In the genomic region with DNA sequence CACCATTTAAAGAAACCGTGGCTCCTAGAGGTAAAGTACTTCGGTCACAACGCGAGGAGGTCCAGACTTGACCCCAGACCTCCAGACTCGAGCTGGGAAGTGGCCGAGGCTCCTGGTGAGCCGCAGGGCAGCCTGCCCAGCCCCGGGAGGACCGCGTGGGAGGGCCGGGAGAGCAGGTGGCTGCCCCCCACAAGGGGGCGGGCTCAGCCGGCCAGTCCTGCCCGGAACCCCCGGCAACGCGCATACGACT, we compare ENCODE assay signal across 8 cellular contexts. TPM values are rescaled to one million over a fixed set of nuclear protein-coding genes. Genes with fewer than 3 reads are reported as not detected.
A peak's percentile ranks its signal among the peaks of the same experiment; 100 is the strongest.
DNase-seq lines count a peak whose midpoint lies in the region; ATAC-seq and TF ChIP-seq lines count a peak whose summit lies in the region.

Gene SLC27A2, plus strand, starts transcription at position 214 of the 250 bp plus-strand sequence. CDS start 232 bp downstream, outside the sequence.

- peaks cover 6% of the 10 kb centered on the region; the same call in 1 of the 2 replicates for H3K9me2 ChIP-seq in GM23338 (ENCODE audit: insufficient read depth)

- H3F3A ChIP-seq in GM23338 (replicated peaks; ENCODE audit: low read depth) = 0 out of 2 replicates have a peak, but pooled peaks cover 3% of the 10 kb centered on the region

- in situ Hi-C loops in KBM-7 (cut with MboI; ENCODE audit: low pct_unique_long_range_greater_than_20kb, low sequenced_read_pairs) = no loop called here

- peak; percentile 85 for DNase-seq in GM23338 (ENCODE audit: low spot score)
- peak; percentile 76 to 85 for DNase-seq in NCI-H2081 (lab: John Stamatoyannopoulos, UW)
- DNase-seq in breast epithelium (ENCODE audit: low spot score in 2 of 2) = no peak
- DNase-seq in lower lobe of right lung = peak; percentile 64
- peak; percentile 76 for DNase-seq in upper lobe of right lung
- DNase-seq in KBM-7 = no peak

- peaks cover 23% of the 10 kb centered on the region for H3K4me1 Mint-ChIP-seq in GM23338

- H3K4me3 Mint-ChIP-seq in GM23338 = peak within 1 kb of the TSS; percentile 90

- peak; percentile 41 to 55 for TF ChIP-seq CTCF in GM23338 (conservative IDR thresholded peaks at IDR 0.05; ENCODE audit: low read depth in 2 of 2)
- peak in 1 of 3 donors; percentile 9 for TF ChIP-seq CTCF in breast epithelium (IDR thresholded peaks at IDR 0.05)
- peak; percentile 28 for TF ChIP-seq CTCF in lower lobe of right lung (IDR thresholded peaks at IDR 0.05)
- peak; percentile 20 for TF ChIP-seq CTCF in upper lobe of right lung (IDR thresholded peaks at IDR 0.05)

- peak; percentile 86 for ATAC-seq in GM23338
- ATAC-seq in lower lobe of right lung = peak; percentile 84 to 86
- ATAC-seq in upper lobe of right lung = peak; percentile 85
- ATAC-seq in HG02981 (IDR thresholded peaks at IDR 0.05; ENCODE audit: unreplicated experiment) = no peak

- peaks cover 16% of the 10 kb centered on the region for H3K4me1 ChIP-seq in GM23338 (ENCODE audit: insufficient read depth)
- H3K4me1 ChIP-seq in breast epithelium = no peaks in the 10 kb centered on the region
- peaks cover 15% of the 10 kb centered on the region for H3K4me1 ChIP-seq in lower lobe of right lung
- H3K4me1 ChIP-seq in upper lobe of right lung = peaks cover 5% of the 10 kb centered on the region

- H3K27ac Mint-ChIP-seq in GM23338 = no peak within 1 kb of the TSS

- H3K9me3 Mint-ChIP-seq in GM23338 = no peaks in the 10 kb centered on the region

- H4K20me1 ChIP-seq in GM23338 (replicated peaks; ENCODE audit: insufficient read depth) = no peaks in the 10 kb centered on the region

- H3K9me3 ChIP-seq in breast epithelium (no peaks in the 10 kb centered on the region), lower lobe of right lung (no peaks in the 10 kb centered on the region), upper lobe of right lung (no peaks in the 10 kb centered on the region)

- H3K27me3 Mint-ChIP-seq in GM23338 (ENCODE audit: insufficient read depth, low read depth, poor library complexity) = peaks cover 28% of the 10 kb centered on the region

- H3K27me3 ChIP-seq in GM23338 (ENCODE audit: insufficient read depth) (peaks cover 51% of the 10 kb centered on the region), breast epithelium (peaks cover 0 to 15% of the 10 kb centered on the region in 2 donors), lower lobe of right lung (ENCODE audit: low read depth) (peaks cover 37% of the 10 kb centered on the region), upper lobe of right lung (peaks cover 23% of the 10 kb centered on the region)

- no peaks in the 10 kb centered on the region for H3K79me2 ChIP-seq in GM23338 (replicated peaks; ENCODE audit: insufficient read depth)

- H3K27ac ChIP-seq in GM23338 (ENCODE audit: low read depth) (no peak within 1 kb of the TSS), breast epithelium (no peak within 1 kb of the TSS), lower lobe of right lung (no peak within 1 kb of the TSS), upper lobe of right lung (no peak within 1 kb of the TSS)

- intact Hi-C loops in breast epithelium (cut with DNase I; ENCODE audit: low total_unique reads) = no loop called here
- intact Hi-C loops in lower lobe of right lung (cut with DNase I) = no loop called here
- intact Hi-C loops in upper lobe of right lung (cut with DNase I) = no loop called here

- H3K36me3 ChIP-seq in GM23338 (ENCODE audit: insufficient read depth) (no peaks in the 10 kb centered on the region), breast epithelium (no peaks in the 10 kb centered on the region), lower lobe of right lung (no peaks in the 10 kb centered on the region), upper lobe of right lung (no peaks in the 10 kb centered on the region)

- TF ChIP-seq POLR2A in breast epithelium (IDR thresholded peaks at IDR 0.05) = no peak

- peak within 1 kb of the TSS; percentile 92 for H3K4me2 ChIP-seq in GM23338

- H3K4me3 ChIP-seq in GM08714 (ENCODE audit: low read length) = peak within 1 kb of the TSS; percentile 68; the same call in 1 of the 2 replicates
- H3K4me3 ChIP-seq in GM23338 = peak within 1 kb of the TSS; percentile 78
- H3K4me3 ChIP-seq in breast epithelium = peak within 1 kb of the TSS; percentile 46 to 83 (median 61)
- peak within 1 kb of the TSS; percentile 70 for H3K4me3 ChIP-seq in lower lobe of right lung
- H3K4me3 ChIP-seq in upper lobe of right lung = peak within 1 kb of the TSS; percentile 58

- H2AFZ ChIP-seq in GM23338 = peak within 1 kb of the TSS; percentile 98

- H3K36me3 Mint-ChIP-seq in GM23338 (ENCODE audit: low read depth) = no peaks in the 10 kb centered on the region; the same call in 2 of the 3 replicates

TF ChIP-seq in GM23338, 12 proteins besides CTCF, POLR2A, EP300 and RAD21:
- TF ChIP-seq, protein P1, sequence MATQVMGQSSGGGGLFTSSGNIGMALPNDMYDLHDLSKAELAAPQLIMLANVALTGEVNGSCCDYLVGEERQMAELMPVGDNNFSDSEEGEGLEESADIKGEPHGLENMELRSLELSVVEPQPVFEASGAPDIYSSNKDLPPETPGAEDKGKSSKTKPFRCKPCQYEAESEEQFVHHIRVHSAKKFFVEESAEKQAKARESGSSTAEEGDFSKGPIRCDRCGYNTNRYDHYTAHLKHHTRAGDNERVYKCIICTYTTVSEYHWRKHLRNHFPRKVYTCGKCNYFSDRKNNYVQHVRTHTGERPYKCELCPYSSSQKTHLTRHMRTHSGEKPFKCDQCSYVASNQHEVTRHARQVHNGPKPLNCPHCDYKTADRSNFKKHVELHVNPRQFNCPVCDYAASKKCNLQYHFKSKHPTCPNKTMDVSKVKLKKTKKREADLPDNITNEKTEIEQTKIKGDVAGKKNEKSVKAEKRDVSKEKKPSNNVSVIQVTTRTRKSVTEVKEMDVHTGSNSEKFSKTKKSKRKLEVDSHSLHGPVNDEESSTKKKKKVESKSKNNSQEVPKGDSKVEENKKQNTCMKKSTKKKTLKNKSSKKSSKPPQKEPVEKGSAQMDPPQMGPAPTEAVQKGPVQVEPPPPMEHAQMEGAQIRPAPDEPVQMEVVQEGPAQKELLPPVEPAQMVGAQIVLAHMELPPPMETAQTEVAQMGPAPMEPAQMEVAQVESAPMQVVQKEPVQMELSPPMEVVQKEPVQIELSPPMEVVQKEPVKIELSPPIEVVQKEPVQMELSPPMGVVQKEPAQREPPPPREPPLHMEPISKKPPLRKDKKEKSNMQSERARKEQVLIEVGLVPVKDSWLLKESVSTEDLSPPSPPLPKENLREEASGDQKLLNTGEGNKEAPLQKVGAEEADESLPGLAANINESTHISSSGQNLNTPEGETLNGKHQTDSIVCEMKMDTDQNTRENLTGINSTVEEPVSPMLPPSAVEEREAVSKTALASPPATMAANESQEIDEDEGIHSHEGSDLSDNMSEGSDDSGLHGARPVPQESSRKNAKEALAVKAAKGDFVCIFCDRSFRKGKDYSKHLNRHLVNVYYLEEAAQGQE (IDR thresholded peaks at IDR 0.05; ENCODE audit: unreplicated experiment) = no peak
- TF ChIP-seq STAT1 (IDR thresholded peaks at IDR 0.05; ENCODE audit: unreplicated experiment) (no peak), ZNF331 (CRISPR knock-in tag; IDR thresholded peaks at IDR 0.05; ENCODE audit: low read depth) (no peak), EZH2 (IDR thresholded peaks at IDR 0.05; ENCODE audit: low read depth, unreplicated experiment) (no peak), ZNF114 (CRISPR knock-in tag; IDR thresholded peaks at IDR 0.05) (no peak)

RNA-seq across cellular contexts. Expression of gene SLC27A2, which starts in this region (rescaled TPM):
- total RNA-seq in GM23338 (2014; rRNA removed; shearing (Covaris generic)) = 7.5 and 9.4 TPM in 2 replicates
- polyA plus RNA-seq in GM23338 (2016; fragmentation: Nextera tagmentation; extraction: Ambion mirVana) = 2.1 and 2.8 TPM in 2 replicates
- total RNA-seq in breast epithelium (1 to 10 TPM in 2 of 3 donors, under 1 TPM in 1; 0.96 to 5.6 (median 3.5) TPM), lower lobe of right lung (2.9 TPM), upper lobe of right lung (0.96 TPM)

Comparison
In these comparisons a context has a peak if more than half of its experiments do, and no peak if none do; other contexts are left out.
1. Peak in DNase-seq, ATAC-seq and H3K4me3 ChIP-seq in upper lobe of right lung; RNA of the gene not detected or under 1 TPM.
2. DNase-seq: peak in GM23338 (single experiment), NCI-H2081 (2 of 2) and lower lobe of right lung (single experiment); none in breast epithelium (0 of 2) and KBM-7 (single experiment).
3. Peak in every context shown above with its lines, with median percentiles within 50 percentile points of each other: H3K4me3 ChIP-seq.